In the genomic region with DNA sequence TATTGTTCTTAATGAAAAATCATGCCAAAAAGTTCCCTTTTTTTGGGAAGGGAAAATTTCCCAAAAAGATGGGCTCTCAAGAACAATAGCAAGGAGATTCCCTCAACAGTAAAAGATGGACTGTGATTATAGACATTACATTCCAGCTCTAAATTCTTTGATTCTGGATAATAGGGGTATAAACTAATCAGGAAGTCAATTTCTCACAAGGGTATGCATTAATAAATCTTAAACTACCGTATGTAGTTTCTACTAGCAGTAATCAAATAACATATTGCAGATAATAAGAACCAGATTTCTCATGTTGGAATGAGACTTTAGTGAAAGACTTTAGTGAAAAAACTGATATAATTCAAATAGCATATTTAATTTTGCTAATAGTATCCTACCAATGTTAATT, we compare ENCODE assay signal across 3 cellular contexts.
"Had no signal": no experiment of that assay in that cellular context is flagged by ENCODE, and none has a peak within 500 bp of the region (broad histone marks: within the 10 kb centered on the region; RNA-seq: fewer than 3 reads in every experiment).

No MANE protein-coding gene starts in this region.

- H3K4me3 ChIP-seq: GM12878 had no signal

- ATAC-seq: GM12878 had no signal

- DNase-seq: GDM1, GF-D8 had no signal
